In genomic region chr7:24472093-24472492, GRCh38 we compare ENCODE assay signal across 24 cellular contexts.
A peak's percentile ranks its signal among the peaks of the same experiment; 100 is the strongest.
DNase-seq lines count a peak whose midpoint lies in the region; ATAC-seq, FAIRE-seq and TF ChIP-seq lines count a peak whose summit lies in the region.
"Had no signal": no experiment of that assay in that cellular context is flagged by ENCODE, and none has a peak within 500 bp of the region (broad histone marks: within the 10 kb centered on the region; RNA-seq: fewer than 3 reads in every experiment).

No MANE protein-coding gene starts in this region.

- H3K27ac ChIP-seq in A549 (no peak overlapping the region), IMR-90 (ENCODE audit: insufficient read depth, low read length) (no peak overlapping the region), H1 (ENCODE audit: low read depth, low read length) (no peak overlapping the region), neural progenitor cell (no peak overlapping the region)
- H3K27ac ChIP-seq: KMS-11, SJSA1 had no signal

- no peaks in the 10 kb centered on the region for H3K79me1 ChIP-seq in IMR-90 (ENCODE audit: low read depth in 1 of 2, low read length in 2 of 2)
- H3K79me1 ChIP-seq in H1 (ENCODE audit: low read depth, low read length), result no peaks in the 10 kb centered on the region

- H3K79me2 ChIP-seq in H1 (ENCODE audit: control insufficient read depth in 1 of 2, insufficient read depth in 2 of 2, low read length in 2 of 2), result no peaks in the 10 kb centered on the region
- no peaks in the 10 kb centered on the region for H3K79me2 ChIP-seq in neural progenitor cell (ENCODE audit: low read depth)

- no peak overlapping the region for H3K23ac ChIP-seq in IMR-90 (ENCODE audit: low read depth, low read length)
- H3K23ac ChIP-seq in H1 (ENCODE audit: insufficient read length), result no peak overlapping the region

- H3K18ac ChIP-seq in IMR-90 (ENCODE audit: low read depth, low read length) (no peak overlapping the region), H1 (ENCODE audit: extremely low read depth, low read length) (no peak overlapping the region)

- H2BK15ac ChIP-seq in IMR-90 (ENCODE audit: low read depth, low read length), result no peak overlapping the region
- H2BK15ac ChIP-seq in H1 (ENCODE audit: low read length), result no peak overlapping the region

- H3K4me3 ChIP-seq in A549 (no peak overlapping the region), IMR-90 (ENCODE audit: insufficient read depth, low read depth, low read length) (no peak overlapping the region), H1 (ENCODE audit: extremely low read depth in 1 of 4, insufficient read depth in 2 of 4, low read depth in 3 of 4, low read length in 4 of 4) (no peak overlapping the region), neural progenitor cell (no peak overlapping the region)
- H3K4me3 ChIP-seq: SJSA1 had no signal

- no peak overlapping the region for H2BK20ac ChIP-seq in IMR-90 (ENCODE audit: low read depth, low read length)
- no peak overlapping the region for H2BK20ac ChIP-seq in H1 (ENCODE audit: low read length)

- H3K36me3 ChIP-seq in IMR-90 (ENCODE audit: control insufficient read depth, insufficient read depth, low read length), result no peaks in the 10 kb centered on the region
- H3K36me3 ChIP-seq in H1 (ENCODE audit: control insufficient read depth in 2 of 4, insufficient read depth in 4 of 4, low read length in 3 of 4), result no peaks in the 10 kb centered on the region
- H3K36me3 ChIP-seq in neural progenitor cell, result no peaks in the 10 kb centered on the region
- H3K36me3 ChIP-seq: SJSA1 had no signal

- H2BK5ac ChIP-seq in IMR-90 (ENCODE audit: low read depth, low read length, poor library complexity, severe bottlenecking), result no peak overlapping the region
- no peak overlapping the region for H2BK5ac ChIP-seq in H1 (ENCODE audit: low read depth, low read length)

- TF ChIP-seq POLR2A in A549 (IDR thresholded peaks at IDR 0.05; ENCODE audit: low read length) (no peak), IMR-90 (IDR thresholded peaks at IDR 0.05; ENCODE audit: low read depth, low read length) (no peak), H1 (IDR thresholded peaks at IDR 0.05; ENCODE audit: control extremely low read depth in 1 of 2, low read depth in 2 of 2, low read length in 2 of 2) (no peak)

- no TSS peak for BruUV-seq in IMR-90 (replicated peaks; lab: Mats Ljungman, UMichigan)

- POLR2A ChIA-PET in activated CD4-positive, alpha-beta T cell treated with anti-CD3 and anti-CD28 coated beads for 36 hours (lab: Charles Lee), result interaction anchor here (0.6 kb wide), 2 partner anchors 9 to 510 kb away, joined by 3 read pairs; no protein-coding TSS in a partner anchor
- POLR2A ChIA-PET in A549 (lab: Yijun Ruan, JAX) (no interaction called here), IMR-90 (lab: Charles Lee; ENCODE audit: unreplicated experiment) (no interaction called here), H1 (lab: Charles Lee; ENCODE audit: partially characterized antibody) (no interaction called here)

- H3K27me3 Mint-ChIP-seq in activated CD4-positive, alpha-beta T cell treated with anti-CD3 and anti-CD28 coated beads for 36 hours, result peaks cover 2% of the 10 kb centered on the region
- no peaks in the 10 kb centered on the region for H3K27me3 Mint-ChIP-seq in neural progenitor cell (ENCODE audit: insufficient read depth, low read depth)

- H4K8ac ChIP-seq in IMR-90 (ENCODE audit: low read depth in 2 of 2, low read length in 2 of 2) (no peak overlapping the region), H1 (ENCODE audit: extremely low read depth, insufficient read depth, low read length) (no peak overlapping the region)

- in situ Hi-C loops in IMR-90 (cut with MboI; ENCODE audit: low sequenced_read_pairs), result no loop called here

- peak; percentile 86 for ATAC-seq in activated CD4-positive, alpha-beta T cell treated with anti-CD3 and anti-CD28 coated beads for 36 hours
- ATAC-seq in A549 (peak in 1 of 2 experiments; percentile 29; a peak in 1 of 6 replicates), IMR-90 (ENCODE audit: low read depth) (no peak), left lobe of liver (no peak)
- ATAC-seq: CD8-positive, alpha-beta T cell; HCT116; Right ventricle myocardium inferior had no signal

- no peak for TF ChIP-seq CTCF in A549 (IDR thresholded peaks at IDR 0.05)
- no peak for TF ChIP-seq CTCF in IMR-90 (conservative IDR thresholded peaks at IDR 0.05; ENCODE audit: low read depth, low read length)
- no peak for TF ChIP-seq CTCF in H1 (IDR thresholded peaks at IDR 0.05; ENCODE audit: control extremely low read depth in 1 of 3, insufficient read depth in 1 of 3, low read depth in 1 of 3, low read length in 3 of 3)
- no peak for TF ChIP-seq CTCF in neural progenitor cell (IDR thresholded peaks at IDR 0.05)

- no peaks in the 10 kb centered on the region for H3K9me3 Mint-ChIP-seq in activated CD4-positive, alpha-beta T cell treated with anti-CD3 and anti-CD28 coated beads for 36 hours (ENCODE audit: low read depth)
- H3K9me3 Mint-ChIP-seq in neural progenitor cell, result no peaks in the 10 kb centered on the region
- H3K9me3 Mint-ChIP-seq: CD8-positive, alpha-beta T cell had no signal

- no peaks in the 10 kb centered on the region for H3F3A ChIP-seq in neural progenitor cell (ENCODE audit: low read depth)

- no peak overlapping the region for H3K9ac ChIP-seq in IMR-90 (ENCODE audit: low read depth, low read length)
- H3K9ac ChIP-seq in H1 (replicated peaks in 1 of 4; ENCODE audit: extremely low read depth in 1 of 4, low read depth in 3 of 4, low read length in 3 of 4), result no peak overlapping the region
- H3K9ac ChIP-seq in neural progenitor cell, result no peak overlapping the region
- H3K9ac ChIP-seq: KMS-11 had no signal

- H3K27me3 ChIP-seq in IMR-90 (ENCODE audit: control insufficient read depth, insufficient read depth, low read length) (no peaks in the 10 kb centered on the region), H1 (replicated peaks in 1 of 4; ENCODE audit: control insufficient read depth in 3 of 4, extremely low read depth in 1 of 4, insufficient read depth in 3 of 4, low read length in 3 of 4) (no peaks in the 10 kb centered on the region), neural progenitor cell (no peaks in the 10 kb centered on the region)
- H3K27me3 ChIP-seq: SJSA1 had no signal

- no peak overlapping the region for H4K5ac ChIP-seq in IMR-90 (ENCODE audit: low read depth, low read length)
- no peak overlapping the region for H4K5ac ChIP-seq in H1 (ENCODE audit: insufficient read length, low read depth, low read length)

- H2AFZ ChIP-seq in IMR-90 (replicated peaks; ENCODE audit: low read length, poor library complexity) (no peak overlapping the region), H1 (ENCODE audit: low read length) (0 out of 2 replicates have a peak overlapping the region, but pooled peaks have one; percentile 70), neural progenitor cell (replicated peaks) (no peak overlapping the region)

- H3K23me2 ChIP-seq in H1 (ENCODE audit: low read depth, low read length), result no peaks in the 10 kb centered on the region

- H2AK5ac ChIP-seq in IMR-90 (ENCODE audit: low read depth, low read length) (no peak overlapping the region), H1 (ENCODE audit: low read depth, low read length) (no peak overlapping the region)

- H2AK9ac ChIP-seq in IMR-90 (replicated peaks; ENCODE audit: low read depth, low read length, poor library complexity), result no peak overlapping the region

- no peak overlapping the region for H2BK12ac ChIP-seq in H1 (ENCODE audit: low read depth, low read length)

- H3K4me3 Mint-ChIP-seq in activated CD4-positive, alpha-beta T cell treated with anti-CD3 and anti-CD28 coated beads for 36 hours, result no peak overlapping the region
- no peak overlapping the region for H3K4me3 Mint-ChIP-seq in neural progenitor cell
- H3K4me3 Mint-ChIP-seq: CD8-positive, alpha-beta T cell had no signal

- CTCF ChIA-PET in activated CD4-positive, alpha-beta T cell treated with anti-CD3 and anti-CD28 coated beads for 36 hours (lab: Charles Lee), result no interaction called here
- CTCF ChIA-PET in A549 (lab: Yijun Ruan, JAX), result no interaction called here
- CTCF ChIA-PET in IMR-90 (lab: Yijun Ruan, JAX), result no interaction called here
- CTCF ChIA-PET in H1 (lab: Charles Lee; ENCODE audit: partially characterized antibody), result no interaction called here

- H3K4me1 Mint-ChIP-seq in activated CD4-positive, alpha-beta T cell treated with anti-CD3 and anti-CD28 coated beads for 36 hours, result no peaks in the 10 kb centered on the region
- peaks cover 4% of the 10 kb centered on the region for H3K4me1 Mint-ChIP-seq in neural progenitor cell

- dilution Hi-C loops in IMR-90 (cut with HindIII; ENCODE audit: low sequenced_read_pairs, unreplicated experiment), result no loop called here

- H3K4ac ChIP-seq in IMR-90 (ENCODE audit: low read depth, low read length) (no peak overlapping the region), H1 (replicated peaks; ENCODE audit: insufficient read length, low read depth, low read length) (no peak overlapping the region)

- H3K27ac Mint-ChIP-seq in activated CD4-positive, alpha-beta T cell treated with anti-CD3 and anti-CD28 coated beads for 36 hours, result no peak overlapping the region
- no peak overlapping the region for H3K27ac Mint-ChIP-seq in neural progenitor cell
- H3K27ac Mint-ChIP-seq: CD8-positive, alpha-beta T cell had no signal

- H3K9me1 ChIP-seq in IMR-90 (ENCODE audit: insufficient read depth, low read length), result no peaks in the 10 kb centered on the region

- no peak for FAIRE-seq in A549 (lab: Jason Lieb, UNC)
- FAIRE-seq in H1 (lab: Jason Lieb, UNC), result no peak
- FAIRE-seq: HTR-8/SVneo, RCC 7860 had no signal

- 76% methylated on average over 1 of the region's 1 CpG for WGBS in A549 (ENCODE audit: missing lambda C conversion rate)
- WGBS in IMR-90 (ENCODE audit: extremely low coverage in 2 of 2, insufficient read length in 1 of 2), 2 experiments, result no CpG with 5 or more reads among the region's 1 CpG
- WGBS in H1 (ENCODE audit: extremely low coverage in 1 of 2, insufficient coverage in 1 of 2, insufficient read length in 1 of 2, insufficient replicate concordance in 2 of 2, low coverage in 1 of 2, low lambda C conversion rate in 2 of 2, missing lambda C conversion rate in 1 of 2), 2 experiments, result 89% methylated on average over 1 of the region's 1 CpG; no CpG with 5 or more reads in 1 of the 2 experiments

- DNase-seq in activated CD4-positive, alpha-beta T cell treated with anti-CD3 and anti-CD28 coated beads for 36 hours, result no peak
- DNase-seq in activated CD4-positive, alpha-beta T cell treated with anti-CD3 and anti-CD28 coated beads for 48 hours, result no peak
- DNase-seq in A549 (ENCODE audit: low read depth in 1 of 2, low spot score in 1 of 2), result no peak
- DNase-seq in IMR-90, result peak; percentile 40
- DNase-seq in H1 (ENCODE audit: low read depth in 1 of 2, low spot score in 2 of 2), result no peak
- DNase-seq in NCI-H1092 treated with DMSO at 0.1 percent for 48 hours (lab: John Stamatoyannopoulos, UW), result no peak
- DNase-seq in left lobe of liver (ENCODE audit: low spot score), result no peak
- no peak for DNase-seq in neural progenitor cell (ENCODE audit: low spot score)
- DNase-seq: 8988T; AML-193; C1 segment of cervical spinal cord; CD8-positive, alpha-beta T cell; GDM1; NCI-H1417; NCI-H1694 treated with DMSO at 0.1 percent for 48 hours; NCI-H2081 treated with DMSO at 0.1 percent for 48 hours; NCI-H446; NCI-H526 had no signal

- no peak overlapping the region for H3K14ac ChIP-seq in IMR-90 (replicated peaks; ENCODE audit: low read depth, low read length)
- no peak overlapping the region for H3K14ac ChIP-seq in H1 (ENCODE audit: insufficient read length)

- H3K36me3 Mint-ChIP-seq in activated CD4-positive, alpha-beta T cell treated with anti-CD3 and anti-CD28 coated beads for 36 hours (ENCODE audit: low read depth), result no peaks in the 10 kb centered on the region
- no peaks in the 10 kb centered on the region for H3K36me3 Mint-ChIP-seq in neural progenitor cell
- H3K36me3 Mint-ChIP-seq: CD8-positive, alpha-beta T cell had no signal

- H3K56ac ChIP-seq in IMR-90 (ENCODE audit: extremely low read depth, insufficient read depth, low read length) (no peak overlapping the region), H1 (replicated peaks; ENCODE audit: insufficient read length, low read depth, low read length) (no peak overlapping the region)

- no peaks in the 10 kb centered on the region for H4K20me1 ChIP-seq in IMR-90 (ENCODE audit: insufficient read depth, low read length)
- no peaks in the 10 kb centered on the region for H4K20me1 ChIP-seq in H1 (replicated peaks in 1 of 2; ENCODE audit: control insufficient read depth in 1 of 2, insufficient read depth in 2 of 2, low read length in 2 of 2)
- H4K20me1 ChIP-seq in neural progenitor cell (ENCODE audit: low read depth), result no peaks in the 10 kb centered on the region

- H3K4me1 ChIP-seq in A549, result peaks cover 22% of the 10 kb centered on the region
- no peaks in the 10 kb centered on the region for H3K4me1 ChIP-seq in IMR-90 (ENCODE audit: control insufficient read depth, insufficient read depth, low read length)
- H3K4me1 ChIP-seq in H1 (replicated peaks in 1 of 4; ENCODE audit: control insufficient read depth in 3 of 4, insufficient read depth in 4 of 4, low read length in 3 of 4), result no peaks in the 10 kb centered on the region; a peak in 2 of 7 replicates
- no peaks in the 10 kb centered on the region for H3K4me1 ChIP-seq in neural progenitor cell
- H3K4me1 ChIP-seq: SJSA1 had no signal

- intact Hi-C loops in activated CD4-positive, alpha-beta T cell treated with anti-CD3 and anti-CD28 coated beads for 36 hours (cut with DNase I, micrococcal nuclease), result no loop called here
- intact Hi-C loops in IMR-90 (cut with micrococcal nuclease), result no loop called here

- H3K9me3 ChIP-seq in A549 (no peaks in the 10 kb centered on the region; the same call in 2 of the 3 replicates), IMR-90 (ENCODE audit: control insufficient read depth, insufficient read depth, low read length) (no peaks in the 10 kb centered on the region), H1 (ENCODE audit: insufficient read depth in 2 of 2, low read depth in 1 of 2, low read length in 1 of 2) (no peaks in the 10 kb centered on the region), neural progenitor cell (ENCODE audit: low read depth) (no peaks in the 10 kb centered on the region)
- H3K9me3 ChIP-seq: SJSA1 had no signal

- no peak for TF ChIP-seq EP300 in A549 (IDR thresholded peaks at IDR 0.05)
- TF ChIP-seq EP300 in H1 (IDR thresholded peaks at IDR 0.05; ENCODE audit: borderline replicate concordance in 1 of 2, low read depth in 2 of 2, low read length in 2 of 2), result no peak

- H3K4me2 ChIP-seq in A549 (peak overlapping the region; percentile 13; the same call in 1 of the 3 replicates), IMR-90 (ENCODE audit: low read depth, low read length) (no peak overlapping the region), H1 (ENCODE audit: insufficient read depth in 1 of 2, low read depth in 2 of 2, low read length in 2 of 2) (no peak overlapping the region), neural progenitor cell (no peak overlapping the region)
- H3K4me2 ChIP-seq: KMS-11 had no signal

- no peak overlapping the region for H4K91ac ChIP-seq in IMR-90 (ENCODE audit: insufficient read depth, low read depth, low read length)
- no peak overlapping the region for H4K91ac ChIP-seq in H1 (replicated peaks; ENCODE audit: insufficient read length, low read length)

- no peak for TF ChIP-seq RAD21 in A549 (conservative IDR thresholded peaks at IDR 0.05 in 1 of 2, IDR thresholded peaks at IDR 0.05 in 1 of 2)
- no peak for TF ChIP-seq RAD21 in IMR-90 (IDR thresholded peaks at IDR 0.05; ENCODE audit: low read length)
- no peak for TF ChIP-seq RAD21 in H1 (IDR thresholded peaks at IDR 0.05 in 1 of 2, conservative IDR thresholded peaks at IDR 0.05 in 1 of 2; ENCODE audit: low read depth in 2 of 2, low read length in 2 of 2)

- H2BK120ac ChIP-seq in IMR-90 (ENCODE audit: low read depth, low read length) (no peak overlapping the region), H1 (replicated peaks; ENCODE audit: low read depth, low read length) (no peak overlapping the region)
